Comparison of ENCODE assay signal across 7 cellular contexts in the genomic region with DNA sequence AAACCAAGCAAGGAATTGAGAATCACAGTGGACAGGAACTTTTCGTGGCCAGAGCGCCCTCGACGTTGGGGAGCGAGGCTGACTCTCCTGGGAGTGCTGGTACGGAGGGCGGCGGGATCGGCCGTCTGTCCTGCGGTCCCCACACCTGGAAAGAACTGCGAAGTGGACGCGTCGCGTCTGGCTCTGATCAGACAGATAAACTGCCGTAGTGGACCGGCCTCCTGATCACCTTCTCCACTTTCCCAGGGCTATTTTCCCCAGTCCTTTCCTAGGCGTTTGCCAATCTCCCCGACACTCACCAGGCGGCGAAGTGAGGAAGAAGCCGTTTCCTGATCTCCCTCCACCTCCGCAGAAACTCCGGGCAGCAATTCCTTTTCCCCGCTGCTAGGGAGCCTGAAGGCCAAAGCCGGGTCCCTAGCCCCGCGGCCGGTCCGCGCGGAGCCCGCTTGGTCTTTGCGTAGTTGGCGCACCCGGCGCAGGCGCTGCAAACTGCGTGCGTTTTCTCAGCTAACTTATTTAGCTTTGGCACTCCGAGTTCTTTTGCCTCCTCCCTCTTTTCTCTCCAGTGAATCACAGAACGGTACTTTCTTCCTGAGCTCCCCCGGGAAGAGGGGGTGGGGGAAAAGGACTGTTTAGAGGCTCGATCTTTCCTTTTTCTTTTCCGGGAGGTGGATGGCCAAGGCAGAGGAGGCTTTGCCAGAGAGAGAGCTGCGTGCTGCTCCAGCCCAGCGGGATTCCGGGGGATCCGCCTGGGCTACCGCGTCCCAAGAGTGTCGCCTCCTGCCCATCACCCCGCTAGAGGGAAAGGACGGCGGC. TPM values are rescaled to one million over a fixed set of nuclear protein-coding genes. Genes with fewer than 3 reads are reported as not detected.
DNase-seq lines count a peak whose midpoint lies in the region; ATAC-seq, FAIRE-seq and TF ChIP-seq lines count a peak whose summit lies in the region.

A gene (minus strand): TSS at position 491 of the 816 bp plus-strand sequence. CDS start 813 bp downstream, outside the sequence.

- peaks cover 29% of the 10 kb centered on the region for H3K4me1 Mint-ChIP-seq in astrocyte (ENCODE audit: low read depth, unreplicated experiment)

- intact Hi-C loops in heart left ventricle (cut with DNase I), result no loop called here

- H4K20me1 ChIP-seq in astrocyte (ENCODE audit: insufficient read depth, low read length), result peaks cover 40% of the 10 kb centered on the region
- no peaks in the 10 kb centered on the region for H4K20me1 ChIP-seq in osteoblast (ENCODE audit: insufficient read depth, low read length)

- no peak for FAIRE-seq in astrocyte (lab: Jason Lieb, UNC)

- WGBS in heart left ventricle, 4 donors, result 1 to 2% (median 2%) methylated on average over 52 to 56 of the region's 56 CpGs

- H3K4me1 ChIP-seq in NT2/D1 (ENCODE audit: insufficient read depth, insufficient read length), result no peaks in the 10 kb centered on the region
- no peaks in the 10 kb centered on the region for H3K4me1 ChIP-seq in astrocyte (ENCODE audit: insufficient read depth, low read length)
- peaks cover 0 to 18% (median 0%) of the 10 kb centered on the region in 12 donors for H3K4me1 ChIP-seq in heart left ventricle
- peaks cover 10% of the 10 kb centered on the region for H3K4me1 ChIP-seq in osteoblast (ENCODE audit: insufficient read depth, low read length)

- peak within 1 kb of the TSS; percentile 76 for H2AFZ ChIP-seq in astrocyte (ENCODE audit: low read depth, low read length)
- peak within 1 kb of the TSS; percentile 70 for H2AFZ ChIP-seq in osteoblast (ENCODE audit: low read length)

- TF ChIP-seq POLR2A in heart left ventricle (IDR thresholded peaks at IDR 0.05), result peak in 1 of 2 donors; percentile 19

- peak within 1 kb of the TSS; percentile 99 for H3K4me3 Mint-ChIP-seq in astrocyte (ENCODE audit: unreplicated experiment)

- H3K9me3 Mint-ChIP-seq in astrocyte (ENCODE audit: unreplicated experiment), result peaks cover 1% of the 10 kb centered on the region

- H3K9ac ChIP-seq in NT2/D1 (ENCODE audit: insufficient read length, low read depth) (peak within 1 kb of the TSS; percentile 85), astrocyte (ENCODE audit: low read length) (peak within 1 kb of the TSS; percentile 96)

- ATAC-seq in GM18870 (IDR thresholded peaks at IDR 0.05; ENCODE audit: unreplicated experiment), result peak; percentile 55
- ATAC-seq in heart left ventricle, result peak; percentile 25 to 85 (median 74)
- no peak for ATAC-seq in HG03469 (IDR thresholded peaks at IDR 0.05; ENCODE audit: unreplicated experiment)

- H3K27me3 ChIP-seq in NT2/D1 (ENCODE audit: insufficient read depth, insufficient read length) (no peaks in the 10 kb centered on the region), astrocyte (ENCODE audit: insufficient read depth, low read length) (no peaks in the 10 kb centered on the region), heart left ventricle (peaks cover 0 to 32% (median 0%) of the 10 kb centered on the region in 9 donors), osteoblast (ENCODE audit: insufficient read depth, low read length) (no peaks in the 10 kb centered on the region)

- H3K4me3 ChIP-seq in NT2/D1 (ENCODE audit: insufficient read length, low read depth), result peak within 1 kb of the TSS; percentile 78
- peak within 1 kb of the TSS; percentile 93 for H3K4me3 ChIP-seq in astrocyte (ENCODE audit: insufficient read depth, low read depth, low read length)
- H3K4me3 ChIP-seq in heart left ventricle, result peak within 1 kb of the TSS; percentile 31 to 80 (median 60)
- peak within 1 kb of the TSS; percentile 87 for H3K4me3 ChIP-seq in osteoblast (ENCODE audit: insufficient read depth, low read length)

- TF ChIP-seq CTCF in astrocyte (IDR thresholded peaks at IDR 0.05; ENCODE audit: insufficient read depth, low read depth, low read length) (no peak), heart left ventricle (IDR thresholded peaks at IDR 0.05) (peak in 3 of 12 donors; percentile 6 to 9 (median 7)), osteoblast (IDR thresholded peaks at IDR 0.05; ENCODE audit: extremely low read depth, low read depth, low read length) (no peak)

- peak within 1 kb of the TSS; percentile 89 for H3K4me2 ChIP-seq in astrocyte (ENCODE audit: low read length)
- peak within 1 kb of the TSS; percentile 91 for H3K4me2 ChIP-seq in osteoblast (ENCODE audit: insufficient read depth, low read length)

- H3K27me3 Mint-ChIP-seq in astrocyte (ENCODE audit: low read depth, unreplicated experiment), result no peaks in the 10 kb centered on the region

- H3K27ac ChIP-seq in astrocyte (ENCODE audit: low read depth, low read length) (peak within 1 kb of the TSS; percentile 91), heart left ventricle (peak within 1 kb of the TSS; percentile 29 to 84 (median 68)), osteoblast (ENCODE audit: low read depth, low read length) (peak within 1 kb of the TSS; percentile 88)

- peaks cover 3% of the 10 kb centered on the region for H3K36me3 Mint-ChIP-seq in astrocyte (ENCODE audit: low read depth, unreplicated experiment)

- H3K9me3 ChIP-seq in NT2/D1 (ENCODE audit: insufficient read depth, low read length) (peaks cover 6% of the 10 kb centered on the region; the same call in 1 of the 2 replicates), astrocyte (ENCODE audit: insufficient read depth, low read depth, low read length) (no peaks in the 10 kb centered on the region), heart left ventricle (peaks cover 0 to 7% (median 3%) of the 10 kb centered on the region in 12 donors), osteoblast (ENCODE audit: low read depth, low read length) (no peaks in the 10 kb centered on the region)

- peaks cover 69% of the 10 kb centered on the region for H3K79me2 ChIP-seq in astrocyte (ENCODE audit: insufficient read depth, low read length)
- H3K79me2 ChIP-seq in osteoblast (ENCODE audit: insufficient read depth, low read length), result peaks cover 69% of the 10 kb centered on the region

- peak within 1 kb of the TSS; percentile 95 for H3K27ac Mint-ChIP-seq in astrocyte (ENCODE audit: unreplicated experiment)

- no peaks in the 10 kb centered on the region for H3K36me3 ChIP-seq in NT2/D1 (ENCODE audit: insufficient read depth, insufficient read length, low read length)
- no peaks in the 10 kb centered on the region for H3K36me3 ChIP-seq in astrocyte (ENCODE audit: insufficient read depth, low read length)
- no peaks in the 10 kb centered on the region for H3K36me3 ChIP-seq in heart left ventricle
- H3K36me3 ChIP-seq in osteoblast (ENCODE audit: insufficient read depth, low read length), result no peaks in the 10 kb centered on the region

- DNase-seq in NT2/D1 (ENCODE audit: low read depth, low spot score) (no peak), astrocyte (ENCODE audit: low read depth) (peak; percentile 75), heart left ventricle (peak; percentile 36 to 71 (median 55)), osteoblast (ENCODE audit: insufficient read length, low spot score, missing footprints) (peak; percentile 93), NCI-H1436 treated with DMSO at 0.1 percent for 48 hours (lab: John Stamatoyannopoulos, UW) (no peak)

RNA-seq across cellular contexts. Expression of the gene that starts here (rescaled TPM):
- total RNA-seq in astrocyte (60.1 and 66.5 TPM in 2 replicates), heart left ventricle (1 to 10 TPM in 7 of 9 donors, under 1 TPM in 2; 0.69 to 7.0 (median 1.9) TPM), osteoblast (18.6 and 24.6 TPM in 2 replicates)
- under 1 TPM; 0.30 to 0.68 TPM for polyA plus RNA-seq in heart left ventricle

Comparison
In these comparisons a context has a peak if more than half of its experiments do, and no peak if none do; other contexts are left out.
1. DNase-seq: peak in astrocyte (single experiment), heart left ventricle (5 of 5) and osteoblast (single experiment); none in NT2/D1 (single experiment) and NCI-H1436 treated with DMSO at 0.1 percent for 48 hours (single experiment).
2. Peak in every context shown above with its lines, with median percentiles within 50 percentile points of each other: H3K4me3 ChIP-seq and H3K27ac ChIP-seq.